9 cellular contexts compared by ENCODE assay signal in the genomic region with DNA sequence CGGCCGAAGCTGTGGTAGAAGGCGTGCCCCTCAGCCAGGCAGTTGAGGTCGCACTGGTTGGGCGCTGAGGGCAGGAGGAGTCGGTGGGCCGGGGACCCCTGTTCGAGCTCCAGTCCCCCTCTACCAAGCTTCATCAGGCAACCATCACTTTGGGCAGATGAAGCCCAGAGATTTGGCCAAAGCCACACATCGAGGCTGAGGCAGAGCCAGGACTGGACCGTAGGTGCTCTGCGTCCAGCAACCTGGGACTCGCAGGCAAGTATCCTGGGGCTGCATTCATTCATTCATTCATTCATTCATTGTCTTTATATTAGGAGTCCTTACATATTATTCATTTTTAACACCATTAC. TPM values are rescaled to one million over a fixed set of nuclear protein-coding genes. Genes with fewer than 3 reads are reported as not detected.
DNase-seq lines count a peak whose midpoint lies in the region; ATAC-seq and TF ChIP-seq lines count a peak whose summit lies in the region.
"Had no signal": no experiment of that assay in that cellular context is flagged by ENCODE, and none has a peak within 500 bp of the region (broad histone marks: within the 10 kb centered on the region; RNA-seq: fewer than 3 reads in every experiment).

No MANE protein-coding gene starts in this region.

- H3K27ac Mint-ChIP-seq in activated CD4-positive, alpha-beta T cell treated with anti-CD3 and anti-CD28 coated beads, Interleukin-2, amount 10 ng/mL, durations not matched to agents 24 days and 14 days: no peak overlapping the region

- H3K27ac ChIP-seq in mammary epithelial cell (ENCODE audit: insufficient read depth, low read depth, low read length): no peak overlapping the region
- H3K27ac ChIP-seq in right lobe of liver: no peak overlapping the region
- H3K27ac ChIP-seq in tibial artery: peak overlapping the region; percentile 76 to 77

- BruUV-seq in mammary epithelial cell (replicated peaks; lab: Mats Ljungman, UMichigan): no TSS peak

- peak overlapping the region; percentile 62 for H3K4me2 ChIP-seq in mammary epithelial cell (ENCODE audit: insufficient read depth, low read depth, low read length)

- H3K36me3 ChIP-seq in mammary epithelial cell (ENCODE audit: insufficient read depth, low read length) (no peaks in the 10 kb centered on the region), right lobe of liver (no peaks in the 10 kb centered on the region), tibial artery (no peaks in the 10 kb centered on the region)

- H3K4me1 ChIP-seq in mammary epithelial cell (ENCODE audit: insufficient read depth, low read length): peaks cover 18% of the 10 kb centered on the region
- H3K4me1 ChIP-seq in right lobe of liver: peaks cover 0 to 8% (median 2%) of the 10 kb centered on the region in 4 donors
- H3K4me1 ChIP-seq in tibial artery: peaks cover 0 to 42% (median 22%) of the 10 kb centered on the region in 4 donors

- peaks cover 7% of the 10 kb centered on the region for H3K4me1 Mint-ChIP-seq in activated CD4-positive, alpha-beta T cell treated with anti-CD3 and anti-CD28 coated beads, Interleukin-2, amount 10 ng/mL, durations not matched to agents 24 days and 14 days

- no peaks in the 10 kb centered on the region for H4K20me1 ChIP-seq in mammary epithelial cell (ENCODE audit: insufficient read depth, low read length)

- H3K4me3 Mint-ChIP-seq in activated CD4-positive, alpha-beta T cell treated with anti-CD3 and anti-CD28 coated beads, Interleukin-2, amount 10 ng/mL, durations not matched to agents 24 days and 14 days: peak overlapping the region; percentile 37

- no peak overlapping the region for H2AFZ ChIP-seq in mammary epithelial cell (ENCODE audit: low read depth, low read length)

- H3K36me3 Mint-ChIP-seq in activated CD4-positive, alpha-beta T cell treated with anti-CD3 and anti-CD28 coated beads, Interleukin-2, amount 10 ng/mL, durations not matched to agents 24 days and 14 days (ENCODE audit: low read depth): peaks cover 2% of the 10 kb centered on the region

- in situ Hi-C loops in mammary epithelial cell (cut with MboI; ENCODE audit: low sequenced_read_pairs in 2 of 2): no loop called here
- in situ Hi-C loops in ACHN (cut with HindIII; ENCODE audit: low pct_ligation_motif_present, low pct_unique_long_range_greater_than_20kb, low sequenced_read_pairs): no loop called here

- H3K27me3 Mint-ChIP-seq in activated CD4-positive, alpha-beta T cell treated with anti-CD3 and anti-CD28 coated beads, Interleukin-2, amount 10 ng/mL, durations not matched to agents 24 days and 14 days: peaks cover 22% of the 10 kb centered on the region

- 37% methylated on average over 7 of the region's 12 CpGs for WGBS in mammary epithelial cell (ENCODE audit: low coverage, missing lambda C conversion rate)
- WGBS in right lobe of liver (ENCODE audit: insufficient coverage, low coverage, low lambda C conversion rate, missing lambda C conversion rate): 15% methylated on average over 5 of the region's 12 CpGs

- intact Hi-C loops in activated CD4-positive, alpha-beta T cell treated with anti-CD3 and anti-CD28 coated beads, Interleukin-2, amount 10 ng/mL, durations not matched to agents 24 days and 14 days (cut with micrococcal nuclease): loop anchor here (2.0 kb wide), 1 partner anchor 18 kb away; the partner anchor contains the start of genes PCSK4 and REEP6
- intact Hi-C loops in mammary epithelial cell (cut with micrococcal nuclease) (no loop called here), right lobe of liver (cut with DNase I) (loop anchor here in 1 of 2 donors (10.0 kb wide), 1 partner anchor 224 kb away; the partner anchor contains the start of gene EFNA2), tibial artery (cut with DNase I; ENCODE audit: low total_unique reads) (no loop called here)

- TF ChIP-seq CTCF in mammary epithelial cell (conservative IDR thresholded peaks at IDR 0.05 in 1 of 2, IDR thresholded peaks at IDR 0.05 in 1 of 2; ENCODE audit: extremely low read depth in 1 of 2, insufficient read depth in 1 of 2, low read depth in 1 of 2, low read length in 2 of 2) (no peak), right lobe of liver (IDR thresholded peaks at IDR 0.05) (no peak), tibial artery (IDR thresholded peaks at IDR 0.05) (no peak)

- CTCF ChIA-PET in mammary epithelial cell (lab: Charles Lee; ENCODE audit: low non-redundant PET): no interaction called here

- ATAC-seq in right lobe of liver: no peak
- ATAC-seq in HG02884 (IDR thresholded peaks at IDR 0.05; ENCODE audit: unreplicated experiment): no peak

- dilution Hi-C loops in mammary epithelial cell (cut with HindIII; ENCODE audit: low sequenced_read_pairs): no loop called here

- no peak for DNase-seq in activated CD4-positive, alpha-beta T cell treated with anti-CD3 and anti-CD28 coated beads, Interleukin-2, amount 10 ng/mL, durations not matched to agents 24 days and 14 days
- no peak for DNase-seq in activated CD4-positive, alpha-beta T cell treated with anti-CD3 and anti-CD28 coated beads, Interleukin-2, amount 50 U/mL, for 48 hours
- DNase-seq in mammary epithelial cell (no peak), right lobe of liver (no peak), tibial artery (no peak), NCI-H146 (lab: John Stamatoyannopoulos, UW) (no peak), ACHN (no peak)

- H3K27me3 ChIP-seq in mammary epithelial cell (ENCODE audit: insufficient read depth, low read length) (no peaks in the 10 kb centered on the region), right lobe of liver (no peaks in the 10 kb centered on the region), tibial artery (peaks cover 0 to 57% of the 10 kb centered on the region in 2 donors)

- peaks cover 5% of the 10 kb centered on the region for H3K9me3 Mint-ChIP-seq in activated CD4-positive, alpha-beta T cell treated with anti-CD3 and anti-CD28 coated beads, Interleukin-2, amount 10 ng/mL, durations not matched to agents 24 days and 14 days

- peak overlapping the region in 2 of 3 experiments; percentile 15 to 18 for H3K4me3 ChIP-seq in mammary epithelial cell (replicated peaks in 1 of 3; ENCODE audit: insufficient read depth in 1 of 3, low read depth in 2 of 3, low read length in 3 of 3)
- peak overlapping the region; percentile 31 to 50 (median 45) for H3K4me3 ChIP-seq in right lobe of liver
- H3K4me3 ChIP-seq in tibial artery: peak overlapping the region; percentile 44 to 49

- TF ChIP-seq POLR2A in right lobe of liver (IDR thresholded peaks at IDR 0.05): no peak

- no peak overlapping the region for H3K9ac ChIP-seq in mammary epithelial cell (ENCODE audit: insufficient read depth, low read length)

- no peaks in the 10 kb centered on the region for H3K9me3 ChIP-seq in mammary epithelial cell (replicated peaks; ENCODE audit: insufficient read depth, low read length)
- H3K9me3 ChIP-seq in right lobe of liver: no peaks in the 10 kb centered on the region
- H3K9me3 ChIP-seq in tibial artery: peaks cover 0 to 8% (median 0%) of the 10 kb centered on the region in 3 donors

- H3K79me2 ChIP-seq in mammary epithelial cell (ENCODE audit: insufficient read depth, low read length): no peaks in the 10 kb centered on the region

RNA-seq across cellular contexts. Expression of gene ADAMTSL5, which starts 4.3 kb away (rescaled TPM):
- 5.4 and 6.6 TPM in 2 replicates for total RNA-seq in activated CD4-positive, alpha-beta T cell treated with anti-CD3 and anti-CD28 coated beads, Interleukin-2, amount 10 ng/mL, durations not matched to agents 24 days and 14 days
- total RNA-seq in mammary epithelial cell (10 to 100 TPM in 1 of 2 donors, 1 to 10 TPM in 1; 5.3 to 21.9 TPM), right lobe of liver (1 to 10 TPM; 1.8 to 6.9 (median 4.5) TPM)
- polyA plus RNA-seq in mammary epithelial cell: 6.0 TPM
- not detected for polyA minus RNA-seq in mammary epithelial cell

RNA-seq across cellular contexts. Expression of gene PLK5, which starts 15.4 kb away (rescaled TPM):
- total RNA-seq in activated CD4-positive, alpha-beta T cell treated with anti-CD3 and anti-CD28 coated beads, Interleukin-2, amount 10 ng/mL, durations not matched to agents 24 days and 14 days: not detected in 2 replicates
- not detected for total RNA-seq in mammary epithelial cell
- not detected for polyA plus RNA-seq in mammary epithelial cell
- polyA minus RNA-seq in mammary epithelial cell: not detected
- total RNA-seq in right lobe of liver: not detected
- total RNA-seq: pulmonary artery endothelial cell had no signal

RNA-seq across cellular contexts. Expression of gene REEP6, which starts 17.5 kb away (rescaled TPM):
- total RNA-seq in activated CD4-positive, alpha-beta T cell treated with anti-CD3 and anti-CD28 coated beads, Interleukin-2, amount 10 ng/mL, durations not matched to agents 24 days and 14 days: 1.1 and 1.7 TPM in 2 replicates
- total RNA-seq in mammary epithelial cell (1 to 10 TPM; 1.7 to 2.4 TPM), right lobe of liver (100 to 1,000 TPM; 113 to 218 (median 177) TPM)
- 1.2 TPM for polyA plus RNA-seq in mammary epithelial cell
- polyA minus RNA-seq in mammary epithelial cell: not detected

RNA-seq across cellular contexts. Expression of gene PCSK4, which starts 18.3 kb away (rescaled TPM):
- 1.0 and 1.6 TPM in 2 replicates for total RNA-seq in activated CD4-positive, alpha-beta T cell treated with anti-CD3 and anti-CD28 coated beads, Interleukin-2, amount 10 ng/mL, durations not matched to agents 24 days and 14 days
- total RNA-seq in mammary epithelial cell (1 to 10 TPM; 1.0 to 3.5 TPM), right lobe of liver (1 to 10 TPM; 2.0 to 8.0 (median 3.6) TPM)
- 0.56 TPM for polyA plus RNA-seq in mammary epithelial cell
- not detected for polyA minus RNA-seq in mammary epithelial cell

RNA-seq across cellular contexts. Expression of gene C19orf25, which starts 29.5 kb away (rescaled TPM):
- 34.0 and 38.0 TPM in 2 replicates for total RNA-seq in activated CD4-positive, alpha-beta T cell treated with anti-CD3 and anti-CD28 coated beads, Interleukin-2, amount 10 ng/mL, durations not matched to agents 24 days and 14 days
- total RNA-seq in mammary epithelial cell (10 to 100 TPM; 25.8 to 41.9 TPM), right lobe of liver (10 to 100 TPM; 12.2 to 32.7 (median 15.3) TPM)
- polyA plus RNA-seq in mammary epithelial cell: 22.2 TPM
- polyA minus RNA-seq in mammary epithelial cell: 9.1 TPM

Comparison
In these comparisons a context has a peak if more than half of its experiments do, and no peak if none do; other contexts are left out.
1. H3K27ac ChIP-seq: peak in tibial artery (2 of 2); none in mammary epithelial cell (single experiment) and right lobe of liver (0 of 3).
2. RNA of gene REEP6, which starts 17.5 kb away (total RNA-seq): 113 to 218 TPM in right lobe of liver; 1.7 to 2.4 TPM in mammary epithelial cell and 1.1 to 1.7 TPM in activated CD4-positive, alpha-beta T cell treated with anti-CD3 and anti-CD28 coated beads, Interleukin-2, amount 10 ng/mL, durations not matched to agents 24 days and 14 days; every median in the first group is over 10 times any median in the second.
3. Peak in every context shown above with its lines, with median percentiles within 50 percentile points of each other: H3K4me3 ChIP-seq.